Comparison of ENCODE assay signal across 8 cellular contexts in genomic region chr1:202456497-202457169, GRCh38.
A peak's percentile ranks its signal among the peaks of the same experiment; 100 is the strongest.
DNase-seq lines count a peak whose midpoint lies in the region; ATAC-seq and TF ChIP-seq lines count a peak whose summit lies in the region.
"Not testable (repeated sequence)": the region's sequence is repeated elsewhere in the genome, so short reads cannot be mapped to it uniquely, and the experiment has no call there.

No MANE protein-coding gene starts in this region.

- H3K36me3 ChIP-seq in mucosa of descending colon (ENCODE audit: low read depth), result not testable (repeated sequence)

- intact Hi-C loops in activated naive CD4-positive, alpha-beta T cell treated with anti-CD3 and anti-CD28 coated beads for 36 hours (cut with micrococcal nuclease), result loop anchor here (5.0 kb wide), 1 partner anchor 109 kb away; the partner anchor contains the start of gene PPP1R12B
- intact Hi-C loops in mucosa of descending colon (cut with DNase I, micrococcal nuclease), result not testable (repeated sequence)

- CTCF ChIA-PET in activated naive CD4-positive, alpha-beta T cell treated with anti-CD3 and anti-CD28 coated beads for 36 hours (lab: Charles Lee), result interaction anchor here (0.7 kb wide), 1 partner anchor 113 kb away, joined by 3 read pairs; no protein-coding TSS in a partner anchor

- H3K9me3 Mint-ChIP-seq in activated naive CD4-positive, alpha-beta T cell treated with anti-CD3 and anti-CD28 coated beads for 36 hours; chondrocyte (ENCODE audit: low read depth): not testable (repeated sequence)

- not testable (repeated sequence) for H3K9me3 ChIP-seq in mucosa of descending colon

- DNase-seq in AG09319 (ENCODE audit: extremely low read depth, low read depth) (peak; percentile 7), HFF-Myc (ENCODE audit: extremely low read depth, low read depth) (peak; percentile 30), NCI-H226 (peak; percentile 19), fibroblast of the conjunctiva (ENCODE audit: low read depth) (peak; percentile 17), mucosa of descending colon (peak in 1 of 3 donors; percentile 40)
- DNase-seq in activated naive CD4-positive, alpha-beta T cell treated with anti-CD3 and anti-CD28 coated beads for 36 hours, result peak; percentile 16
- DNase-seq in chondrocyte (ENCODE audit: low spot score); stimulated activated naive CD8-positive, alpha-beta T cell treated with anti-CD3 and anti-CD28 coated beads, Interleukin-15, Interleukin-2, amounts not matched to agents 100 U/mL and 50 U/mL, for 24 hours: not testable (repeated sequence)

- peak; percentile 97 for ATAC-seq in mucosa of descending colon
- peak; percentile 49 for ATAC-seq in stimulated activated naive CD8-positive, alpha-beta T cell treated with anti-CD3 and anti-CD28 coated beads, Interleukin-15, Interleukin-2, amounts not matched to agents 100 U/mL and 50 U/mL, for 24 hours

- H3K4me3 Mint-ChIP-seq in activated naive CD4-positive, alpha-beta T cell treated with anti-CD3 and anti-CD28 coated beads for 36 hours; chondrocyte (ENCODE audit: unreplicated experiment): not testable (repeated sequence)

- TF ChIP-seq CTCF in AG09319 (IDR thresholded peaks at IDR 0.05; ENCODE audit: low read depth, low read length); HFF-Myc (IDR thresholded peaks at IDR 0.05; ENCODE audit: low read depth, low read length, missing control alignments); chondrocyte (IDR thresholded peaks at IDR 0.05); mucosa of descending colon (IDR thresholded peaks at IDR 0.05): not testable (repeated sequence)

- not testable (repeated sequence) for H3K4me3 ChIP-seq in HFF-Myc (replicated peaks; ENCODE audit: low read depth, low read length); mucosa of descending colon

- peaks cover 13% of the 10 kb centered on the region for H3K4me1 Mint-ChIP-seq in activated naive CD4-positive, alpha-beta T cell treated with anti-CD3 and anti-CD28 coated beads for 36 hours (ENCODE audit: low read depth)
- peaks cover 49% of the 10 kb centered on the region for H3K4me1 Mint-ChIP-seq in chondrocyte (ENCODE audit: low read depth)

- not testable (repeated sequence) for H3K27me3 Mint-ChIP-seq in activated naive CD4-positive, alpha-beta T cell treated with anti-CD3 and anti-CD28 coated beads for 36 hours (ENCODE audit: low read depth); chondrocyte (ENCODE audit: low read depth)

- H3K36me3 Mint-ChIP-seq in activated naive CD4-positive, alpha-beta T cell treated with anti-CD3 and anti-CD28 coated beads for 36 hours (ENCODE audit: low read depth); chondrocyte (ENCODE audit: low read depth): not testable (repeated sequence)

- not testable (repeated sequence) for H3K4me1 ChIP-seq in mucosa of descending colon (ENCODE audit: low read depth)

- H3K27ac Mint-ChIP-seq in activated naive CD4-positive, alpha-beta T cell treated with anti-CD3 and anti-CD28 coated beads for 36 hours, result not testable (repeated sequence)
- peak overlapping the region; percentile 75 for H3K27ac Mint-ChIP-seq in chondrocyte (ENCODE audit: unreplicated experiment)
